Comparison of ENCODE assay signal across 1 cellular context in genomic region chr7:92550194-92550593, GRCh38.
TF ChIP-seq lines count a peak whose summit lies in the region.

No MANE protein-coding gene starts in this region.

TF ChIP-seq in IMR-90, 13 proteins besides CTCF, POLR2A, EP300 and RAD21:
- TF ChIP-seq FOS (IDR thresholded peaks at IDR 0.05; ENCODE audit: low read depth, low read length) (no peak), MXI1 (IDR thresholded peaks at IDR 0.05; ENCODE audit: borderline replicate concordance, low read depth, low read length) (no peak), USF2 (IDR thresholded peaks at IDR 0.05; ENCODE audit: low read depth, low read length) (no peak), MAZ (IDR thresholded peaks at IDR 0.05; ENCODE audit: borderline replicate concordance, low read depth, low read length) (no peak), RCOR1 (IDR thresholded peaks at IDR 0.05; ENCODE audit: insufficient replicate concordance, low read length) (no peak), CHD1 (IDR thresholded peaks at IDR 0.05; ENCODE audit: low read depth, low read length) (no peak), NFE2L2 (IDR thresholded peaks at IDR 0.05; ENCODE audit: low read depth, low read length) (no peak), ELK1 (IDR thresholded peaks at IDR 0.05; ENCODE audit: borderline replicate concordance, low read depth, low read length) (no peak)
